Comparison of ENCODE assay signal across 19 cellular contexts in the genomic region with DNA sequence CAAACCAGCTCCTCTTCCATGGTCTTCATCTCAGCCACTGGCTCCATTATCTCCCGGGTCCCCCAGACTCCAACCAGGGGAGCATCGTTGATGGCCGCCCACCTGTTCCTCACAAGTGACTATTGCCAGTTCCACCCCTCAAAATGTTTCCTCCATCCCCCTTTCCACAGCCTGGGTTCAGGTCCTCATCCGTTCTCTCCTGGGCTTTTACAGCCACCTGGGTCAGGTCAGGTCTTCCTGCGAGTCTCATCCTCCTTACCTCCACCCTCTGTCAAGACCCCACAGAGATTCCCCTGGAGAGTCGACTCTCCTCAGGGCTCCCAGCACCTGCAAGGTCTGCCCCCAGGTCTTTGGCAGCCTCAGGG.
"Had no signal": no experiment of that assay in that cellular context is flagged by ENCODE, and none has a peak within 500 bp of the region (broad histone marks: within the 10 kb centered on the region; RNA-seq: fewer than 3 reads in every experiment).

No MANE protein-coding gene starts in this region.

- ATAC-seq: left colon; left ventricle myocardium superior; naive thymus-derived CD4-positive, alpha-beta T cell; pancreas; psoas muscle; right lobe of liver had no signal

- H3K36me3 Mint-ChIP-seq: naive thymus-derived CD4-positive, alpha-beta T cell had no signal

- H3K27ac Mint-ChIP-seq: naive thymus-derived CD4-positive, alpha-beta T cell; neural progenitor cell had no signal

- H3K9me3 Mint-ChIP-seq: naive thymus-derived CD4-positive, alpha-beta T cell; neural progenitor cell had no signal

- H3K4me3 Mint-ChIP-seq: naive thymus-derived CD4-positive, alpha-beta T cell; neural progenitor cell had no signal

- DNase-seq: cortex of kidney; effector CD8-positive, alpha-beta T cell; foreskin melanocyte; left colon; left ventricle myocardium superior; mesendoderm; naive thymus-derived CD4-positive, alpha-beta T cell; occipital lobe; pancreas; psoas muscle; retina; stimulated activated CD4-positive, alpha-beta T cell treated with anti-CD3 and anti-CD28 coated beads, Interleukin-1b, Interleukin-23, amount 100 ng/mL, for 48 hours; stimulated activated CD4-positive, alpha-beta T cell treated with anti-CD3 and anti-CD28 coated beads, Interleukin-4, amount 100 ng/mL, for 24 hours; stimulated activated naive CD4-positive, alpha-beta T cell treated with Interleukin-2 at 50 U/mL for 16 hours; tibial artery; upper lobe of left lung; uterus had no signal
